11 cellular contexts compared by ENCODE assay signal in genomic region chr2:216536725-216537124, GRCh38. TPM values are rescaled to one million over a fixed set of nuclear protein-coding genes. Genes with fewer than 3 reads are reported as not detected.
DNase-seq lines count a peak whose midpoint lies in the region; ATAC-seq and TF ChIP-seq lines count a peak whose summit lies in the region.
"Had no signal": no experiment of that assay in that cellular context is flagged by ENCODE, and none has a peak within 500 bp of the region (broad histone marks: within the 10 kb centered on the region; RNA-seq: fewer than 3 reads in every experiment).

No MANE protein-coding gene starts in this region.

- H3K27me3 ChIP-seq in A673 (replicated peaks; ENCODE audit: insufficient read depth, low read depth, low read length, poor library complexity) = no peaks in the 10 kb centered on the region

- intact Hi-C loops in A673 (cut with micrococcal nuclease; ENCODE audit: unreplicated experiment) = no loop called here

- no peaks in the 10 kb centered on the region for H3K9me3 Mint-ChIP-seq in stimulated activated naive CD8-positive, alpha-beta T cell treated with anti-CD3 and anti-CD28 coated beads, Interleukin-15, amount 100 ng/mL, for 72 hours
- H3K9me3 Mint-ChIP-seq: activated naive CD4-positive, alpha-beta T cell treated with anti-CD3 and anti-CD28 coated beads for 36 hours had no signal

- CTCF ChIA-PET in A673 (lab: Charles Lee) = interaction anchor here (0.5 to 1.4 kb wide), 4 partner anchors 17 to 1015 kb away, joined by 3 to 6 read pairs (median 4); no protein-coding TSS in a partner anchor

- no TSS peak for BruUV-seq in A673 (replicated peaks; lab: Mats Ljungman, UMichigan)

- H3K4me1 ChIP-seq in A673 (ENCODE audit: insufficient read depth, low read length, poor library complexity, severe bottlenecking) = peaks cover 63% of the 10 kb centered on the region
- H3K4me1 ChIP-seq in mesodermal cell (ENCODE audit: control insufficient read depth, insufficient read depth, low read length, poor library complexity, severe bottlenecking) = peaks cover 50% of the 10 kb centered on the region

- ATAC-seq in HG03354 (IDR thresholded peaks at IDR 0.05; ENCODE audit: poor library complexity, severe bottlenecking, unreplicated experiment) = no peak
- no peak for ATAC-seq in stimulated activated naive CD8-positive, alpha-beta T cell treated with anti-CD3 and anti-CD28 coated beads, Interleukin-15, amount 100 ng/mL, for 72 hours

- peaks cover 9% of the 10 kb centered on the region for H3K4me1 Mint-ChIP-seq in stimulated activated naive CD8-positive, alpha-beta T cell treated with anti-CD3 and anti-CD28 coated beads, Interleukin-15, amount 100 ng/mL, for 72 hours

- H3K27me3 Mint-ChIP-seq in stimulated activated naive CD8-positive, alpha-beta T cell treated with anti-CD3 and anti-CD28 coated beads, Interleukin-15, amount 100 ng/mL, for 72 hours = peaks cover 12% of the 10 kb centered on the region

- H3K27ac ChIP-seq in A673 (ENCODE audit: low read depth, low read length, poor library complexity, severe bottlenecking) = peak overlapping the region; percentile 90
- peak overlapping the region; percentile 73 for H3K27ac ChIP-seq in mesodermal cell (ENCODE audit: low read depth, low read length, severe bottlenecking)

- no peak overlapping the region for H3K4me3 Mint-ChIP-seq in stimulated activated naive CD8-positive, alpha-beta T cell treated with anti-CD3 and anti-CD28 coated beads, Interleukin-15, amount 100 ng/mL, for 72 hours
- H3K4me3 Mint-ChIP-seq: activated naive CD4-positive, alpha-beta T cell treated with anti-CD3 and anti-CD28 coated beads for 36 hours had no signal

- H3K9me3 ChIP-seq in A673 (ENCODE audit: low read depth, low read length, poor library complexity, severe bottlenecking) (no peaks in the 10 kb centered on the region), mesodermal cell (ENCODE audit: control insufficient read depth, low read length) (no peaks in the 10 kb centered on the region)

- TF ChIP-seq CTCF in A673 (conservative IDR thresholded peaks at IDR 0.05; ENCODE audit: low read depth, low read length) = no peak

- POLR2A ChIA-PET in A673 (lab: Charles Lee; ENCODE audit: low non-redundant PET) = interaction anchor here (0.6 to 1.0 kb wide), 2 partner anchors 60 to 1059 kb away, joined by 3 to 4 read pairs; no protein-coding TSS in a partner anchor

- WGBS in mesodermal cell (ENCODE audit: insufficient coverage in 2 of 2), 2 experiments = 70 to 76% methylated on average over 5 of the region's 6 CpGs

- DNase-seq in A673 (ENCODE audit: low spot score) (peak; percentile 85), NCI-H1694 treated with DMSO at 0.1 percent for 48 hours (lab: John Stamatoyannopoulos, UW) (peak; percentile 36), dermis blood vessel endothelial cell (peak; percentile 17), NCI-H2196 (lab: John Stamatoyannopoulos, UW; ENCODE audit: unreplicated experiment) (no peak)
- no peak for DNase-seq in activated CD4-positive, CD25-positive, alpha-beta regulatory T cell (lab: John Stamatoyannopoulos, UW)
- DNase-seq in stimulated activated naive CD8-positive, alpha-beta T cell treated with anti-CD3 and anti-CD28 coated beads, Interleukin-15, amount 100 ng/mL, for 72 hours = no peak
- DNase-seq: activated naive CD4-positive, alpha-beta T cell treated with anti-CD3 and anti-CD28 coated beads for 36 hours; NCI-H1436 treated with DMSO at 0.1 percent for 48 hours; SHP77 had no signal

- no peaks in the 10 kb centered on the region for H3K36me3 ChIP-seq in A673 (ENCODE audit: insufficient read depth, low read length, poor library complexity, severe bottlenecking)
- no peaks in the 10 kb centered on the region for H3K36me3 ChIP-seq in mesodermal cell (ENCODE audit: control insufficient read depth, insufficient read depth, low read length)

- H3K27ac Mint-ChIP-seq in stimulated activated naive CD8-positive, alpha-beta T cell treated with anti-CD3 and anti-CD28 coated beads, Interleukin-15, amount 100 ng/mL, for 72 hours = no peak overlapping the region
- H3K27ac Mint-ChIP-seq: activated naive CD4-positive, alpha-beta T cell treated with anti-CD3 and anti-CD28 coated beads for 36 hours had no signal

- H3K4me3 ChIP-seq in A673 (ENCODE audit: low read depth, low read length, poor library complexity, severe bottlenecking) (no peak overlapping the region), mesodermal cell (ENCODE audit: extremely low read depth, insufficient read depth, low read length, poor library complexity, severe bottlenecking) (no peak overlapping the region)

RNA-seq across cellular contexts. Expression of gene RPL37A, which starts 38.1 kb away (rescaled TPM):
- total RNA-seq in A673 (2021) (2,455 and 2,535 TPM in 2 replicates), dermis blood vessel endothelial cell (1,015 and 1,508 TPM in 2 replicates)
- 2,301 TPM for polyA plus RNA-seq in mesodermal cell (2013, experiment 1 of 2)
- polyA plus RNA-seq in mesodermal cell (2013, experiment 2 of 2) = 2,230 TPM

Comparison
In these comparisons a context has a peak if more than half of its experiments do, and no peak if none do; other contexts are left out.
1. DNase-seq: peak in A673 (single experiment), NCI-H1694 treated with DMSO at 0.1 percent for 48 hours (single experiment) and dermis blood vessel endothelial cell (single experiment); none in NCI-H2196 (single experiment), activated CD4-positive, CD25-positive, alpha-beta regulatory T cell (0 of 4) and stimulated activated naive CD8-positive, alpha-beta T cell treated with anti-CD3 and anti-CD28 coated beads, Interleukin-15, amount 100 ng/mL, for 72 hours (0 of 2).